1 cellular context compared by ENCODE assay signal in the genomic region with DNA sequence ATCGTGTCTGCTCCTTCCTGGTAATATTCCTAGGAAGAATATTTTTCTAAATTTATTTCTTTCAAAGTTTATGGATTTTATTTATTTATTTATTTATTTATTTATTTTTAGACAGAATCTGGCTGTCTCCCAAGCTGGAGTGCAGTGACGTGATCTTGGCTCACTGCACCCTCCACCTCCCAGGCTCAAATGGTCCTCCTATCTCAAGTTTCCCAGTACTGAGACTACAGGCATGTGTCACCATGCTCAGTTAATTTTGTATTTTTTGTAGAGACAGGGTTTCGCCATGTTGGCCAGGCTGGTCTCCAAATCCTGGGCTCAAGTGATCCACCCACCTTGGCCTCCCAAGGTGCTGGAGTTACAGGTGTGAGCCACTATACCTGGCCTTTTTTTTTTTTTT.
TF ChIP-seq lines count a peak whose summit lies in the region.

No MANE protein-coding gene starts in this region.

TF ChIP-seq in SK-N-SH, 30 proteins besides CTCF, POLR2A, EP300 and RAD21 (continued from another document):
- TF ChIP-seq, protein P1, sequence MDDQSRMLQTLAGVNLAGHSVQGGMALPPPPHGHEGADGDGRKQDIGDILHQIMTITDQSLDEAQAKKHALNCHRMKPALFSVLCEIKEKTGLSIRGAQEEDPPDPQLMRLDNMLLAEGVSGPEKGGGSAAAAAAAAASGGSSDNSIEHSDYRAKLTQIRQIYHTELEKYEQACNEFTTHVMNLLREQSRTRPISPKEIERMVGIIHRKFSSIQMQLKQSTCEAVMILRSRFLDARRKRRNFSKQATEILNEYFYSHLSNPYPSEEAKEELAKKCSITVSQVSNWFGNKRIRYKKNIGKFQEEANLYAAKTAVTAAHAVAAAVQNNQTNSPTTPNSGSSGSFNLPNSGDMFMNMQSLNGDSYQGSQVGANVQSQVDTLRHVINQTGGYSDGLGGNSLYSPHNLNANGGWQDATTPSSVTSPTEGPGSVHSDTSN (IDR thresholded peaks at IDR 0.05), result no peak
- TF ChIP-seq NFIC (IDR thresholded peaks at IDR 0.05; ENCODE audit: borderline replicate concordance) (no peak), TEAD4 (IDR thresholded peaks at IDR 0.05; ENCODE audit: borderline replicate concordance, insufficient read depth) (no peak), RFX5 (IDR thresholded peaks at IDR 0.05; ENCODE audit: low read length) (no peak), FOXJ3 (CRISPR knock-in tag; IDR thresholded peaks at IDR 0.05) (no peak), RCOR1 (IDR thresholded peaks at IDR 0.05; ENCODE audit: low read length) (no peak), MEF2A (IDR thresholded peaks at IDR 0.05; ENCODE audit: borderline replicate concordance, low read depth) (no peak), NRF1 (IDR thresholded peaks at IDR 0.05; ENCODE audit: low read depth, low read length) (no peak), MXI1 (IDR thresholded peaks at IDR 0.05; ENCODE audit: low read depth, low read length) (no peak)
- TF ChIP-seq, protein P2, sequence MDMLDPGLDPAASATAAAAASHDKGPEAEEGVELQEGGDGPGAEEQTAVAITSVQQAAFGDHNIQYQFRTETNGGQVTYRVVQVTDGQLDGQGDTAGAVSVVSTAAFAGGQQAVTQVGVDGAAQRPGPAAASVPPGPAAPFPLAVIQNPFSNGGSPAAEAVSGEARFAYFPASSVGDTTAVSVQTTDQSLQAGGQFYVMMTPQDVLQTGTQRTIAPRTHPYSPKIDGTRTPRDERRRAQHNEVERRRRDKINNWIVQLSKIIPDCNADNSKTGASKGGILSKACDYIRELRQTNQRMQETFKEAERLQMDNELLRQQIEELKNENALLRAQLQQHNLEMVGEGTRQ (IDR thresholded peaks at IDR 0.05; ENCODE audit: borderline replicate concordance, low read depth, low read length), result no peak
- TF ChIP-seq, protein P3, sequence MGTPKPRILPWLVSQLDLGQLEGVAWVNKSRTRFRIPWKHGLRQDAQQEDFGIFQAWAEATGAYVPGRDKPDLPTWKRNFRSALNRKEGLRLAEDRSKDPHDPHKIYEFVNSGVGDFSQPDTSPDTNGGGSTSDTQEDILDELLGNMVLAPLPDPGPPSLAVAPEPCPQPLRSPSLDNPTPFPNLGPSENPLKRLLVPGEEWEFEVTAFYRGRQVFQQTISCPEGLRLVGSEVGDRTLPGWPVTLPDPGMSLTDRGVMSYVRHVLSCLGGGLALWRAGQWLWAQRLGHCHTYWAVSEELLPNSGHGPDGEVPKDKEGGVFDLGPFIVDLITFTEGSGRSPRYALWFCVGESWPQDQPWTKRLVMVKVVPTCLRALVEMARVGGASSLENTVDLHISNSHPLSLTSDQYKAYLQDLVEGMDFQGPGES (IDR thresholded peaks at IDR 0.05; ENCODE audit: low read depth, low read length), result no peak
- TF ChIP-seq, protein P4, sequence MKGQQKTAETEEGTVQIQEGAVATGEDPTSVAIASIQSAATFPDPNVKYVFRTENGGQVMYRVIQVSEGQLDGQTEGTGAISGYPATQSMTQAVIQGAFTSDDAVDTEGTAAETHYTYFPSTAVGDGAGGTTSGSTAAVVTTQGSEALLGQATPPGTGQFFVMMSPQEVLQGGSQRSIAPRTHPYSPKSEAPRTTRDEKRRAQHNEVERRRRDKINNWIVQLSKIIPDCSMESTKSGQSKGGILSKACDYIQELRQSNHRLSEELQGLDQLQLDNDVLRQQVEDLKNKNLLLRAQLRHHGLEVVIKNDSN (IDR thresholded peaks at IDR 0.05; ENCODE audit: borderline replicate concordance, low read depth), result no peak
